In the genomic region with DNA sequence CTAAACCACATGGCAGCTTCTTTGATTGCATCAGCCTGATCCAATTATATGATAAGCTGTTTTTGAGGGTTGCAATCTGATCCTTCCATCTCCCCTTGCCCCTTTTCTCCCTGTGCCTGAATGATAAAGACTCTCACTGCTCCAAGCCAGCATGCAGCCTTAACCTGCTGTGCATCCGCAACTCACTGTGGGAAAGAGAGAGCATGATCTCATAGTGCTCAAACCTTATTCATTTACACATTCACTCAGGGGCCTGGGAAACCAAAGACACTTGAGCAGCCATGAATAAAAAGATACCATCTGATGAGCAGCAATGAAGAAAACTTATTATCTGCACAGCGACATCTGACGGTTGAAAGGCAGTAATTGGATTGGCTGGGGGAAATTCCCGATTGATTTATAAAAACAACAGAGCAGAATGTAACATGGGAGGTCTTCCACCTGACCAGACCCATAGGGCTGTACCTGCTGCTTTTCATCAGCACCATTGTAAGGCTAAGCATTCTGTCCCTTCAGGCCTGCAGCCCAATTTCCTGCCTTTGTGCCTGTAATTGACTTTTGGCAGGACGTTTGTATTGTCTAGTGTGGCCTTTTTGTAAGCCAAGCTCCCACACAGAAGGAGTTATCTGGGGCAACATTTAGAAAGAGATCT, we compare ENCODE assay signal across 11 cellular contexts.
A peak's percentile ranks its signal among the peaks of the same experiment; 100 is the strongest.
DNase-seq lines count a peak whose midpoint lies in the region; ATAC-seq and TF ChIP-seq lines count a peak whose summit lies in the region.
"Had no signal": no experiment of that assay in that cellular context is flagged by ENCODE, and none has a peak within 500 bp of the region (broad histone marks: within the 10 kb centered on the region; RNA-seq: fewer than 3 reads in every experiment).

No MANE protein-coding gene starts in this region.

- peak overlapping the region; percentile 6 for H3K27ac ChIP-seq in parathyroid adenoma

- H3K9ac ChIP-seq in parathyroid adenoma, result no peak overlapping the region

- no peak overlapping the region for H3K4me3 Mint-ChIP-seq in stimulated activated naive CD8-positive, alpha-beta T cell treated with anti-CD3 and anti-CD28 coated beads, Interleukin-15, amount 100 ng/mL, for 72 hours

- H3K4me3 ChIP-seq in fibroblast of pulmonary artery (replicated peaks; ENCODE audit: low read depth, low read length) (no peak overlapping the region), parathyroid adenoma (ENCODE audit: low read depth, low read length) (no peak overlapping the region)

- H3K79me2 ChIP-seq in parathyroid adenoma, result no peaks in the 10 kb centered on the region

- H3K36me3 ChIP-seq in parathyroid adenoma (ENCODE audit: control insufficient read depth, insufficient read depth, low read length), result no peaks in the 10 kb centered on the region

- no peaks in the 10 kb centered on the region for H3K4me1 Mint-ChIP-seq in stimulated activated naive CD8-positive, alpha-beta T cell treated with anti-CD3 and anti-CD28 coated beads, Interleukin-15, amount 100 ng/mL, for 72 hours

- TF ChIP-seq CTCF in fibroblast of pulmonary artery (IDR thresholded peaks at IDR 0.05; ENCODE audit: low read length, missing control alignments) (no peak), parathyroid adenoma (IDR thresholded peaks at IDR 0.05) (no peak)

- ATAC-seq in GM21723 (IDR thresholded peaks at IDR 0.05; ENCODE audit: unreplicated experiment) (peak; percentile 7), HG02678 (IDR thresholded peaks at IDR 0.05; ENCODE audit: unreplicated experiment) (no peak), GM19324 (IDR thresholded peaks at IDR 0.05; ENCODE audit: low FRiP score, unreplicated experiment) (no peak)
- ATAC-seq in stimulated activated naive CD8-positive, alpha-beta T cell treated with anti-CD3 and anti-CD28 coated beads, Interleukin-15, amount 100 ng/mL, for 72 hours, result no peak

- no peak overlapping the region for H3K27ac Mint-ChIP-seq in stimulated activated naive CD8-positive, alpha-beta T cell treated with anti-CD3 and anti-CD28 coated beads, Interleukin-15, amount 100 ng/mL, for 72 hours

- no peaks in the 10 kb centered on the region for H3K9me3 ChIP-seq in parathyroid adenoma (ENCODE audit: control insufficient read depth, low read length)

- DNase-seq in NCI-H69 (lab: John Stamatoyannopoulos, UW) (peak; percentile 39), fibroblast of pulmonary artery (ENCODE audit: low read depth) (peak; percentile 39), hepatic stellate cell (ENCODE audit: low spot score) (no peak)
- DNase-seq in stimulated activated naive CD8-positive, alpha-beta T cell treated with anti-CD3 and anti-CD28 coated beads, Interleukin-15, amount 100 ng/mL, for 72 hours, result no peak
- DNase-seq: activated CD4-positive, alpha-beta T cell treated with anti-CD3 and anti-CD28 coated beads, Interleukin-2, amount 50 U/mL, for 4 hours; central memory CD4-positive, alpha-beta T cell; NCI-H1694 had no signal

- no peak overlapping the region for H3K4me2 ChIP-seq in parathyroid adenoma (ENCODE audit: low read length)

- H3K4me1 ChIP-seq in parathyroid adenoma, result peaks cover 7% of the 10 kb centered on the region

- H3K27me3 Mint-ChIP-seq in stimulated activated naive CD8-positive, alpha-beta T cell treated with anti-CD3 and anti-CD28 coated beads, Interleukin-15, amount 100 ng/mL, for 72 hours, result peaks cover 6% of the 10 kb centered on the region

- no peaks in the 10 kb centered on the region for H3K27me3 ChIP-seq in parathyroid adenoma (ENCODE audit: control insufficient read depth, insufficient read depth, low read length)

- H2AFZ ChIP-seq in parathyroid adenoma, result peak overlapping the region; percentile 30

- H3K9me3 Mint-ChIP-seq in stimulated activated naive CD8-positive, alpha-beta T cell treated with anti-CD3 and anti-CD28 coated beads, Interleukin-15, amount 100 ng/mL, for 72 hours, result no peaks in the 10 kb centered on the region

Comparison
In these comparisons a context has a peak if more than half of its experiments do, and no peak if none do; other contexts are left out.
1. DNase-seq: peak in NCI-H69 (single experiment) and fibroblast of pulmonary artery (single experiment); none in stimulated activated naive CD8-positive, alpha-beta T cell treated with anti-CD3 and anti-CD28 coated beads, Interleukin-15, amount 100 ng/mL, for 72 hours (0 of 2) and hepatic stellate cell (single experiment).